Comparison of ENCODE assay signal across 1 cellular context in the genomic region with DNA sequence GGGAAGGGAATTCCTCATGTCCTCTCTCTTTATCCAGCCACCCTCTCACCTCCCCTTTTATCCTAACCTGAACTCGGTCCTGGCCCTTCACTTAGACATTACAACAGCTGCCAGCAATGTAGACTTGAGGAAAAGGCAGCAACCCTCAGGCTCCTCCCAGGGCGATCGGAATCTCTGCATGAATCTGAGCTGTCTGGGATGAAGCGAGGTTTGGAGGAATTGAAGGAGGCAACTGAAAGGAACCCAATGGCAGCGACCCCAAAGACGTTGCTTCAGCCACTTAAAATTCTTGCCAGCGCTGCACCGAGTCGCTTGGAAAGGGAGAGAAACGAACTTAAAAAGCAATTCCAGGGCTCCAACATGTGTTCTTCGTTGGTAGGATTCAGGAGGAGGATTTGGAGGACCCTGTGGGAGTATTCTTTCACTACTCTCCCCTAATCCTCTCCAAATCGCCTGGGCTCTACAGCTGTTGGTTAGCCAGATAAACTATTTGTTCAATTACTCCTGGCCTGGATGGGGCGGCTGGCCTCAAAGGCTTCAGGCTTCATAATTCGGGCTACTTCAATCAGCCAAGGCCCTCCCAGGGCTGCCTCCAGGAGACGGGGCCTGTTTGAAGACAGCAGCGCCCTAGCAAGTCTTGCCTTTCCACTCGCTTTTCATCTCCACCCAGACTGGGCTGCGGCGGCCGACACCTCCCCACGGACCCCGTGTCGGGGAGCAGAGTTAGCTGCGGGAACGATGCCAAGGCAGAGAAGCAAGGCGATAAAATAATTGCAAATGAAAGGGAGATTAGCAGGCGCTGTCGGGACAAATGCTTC.
TF ChIP-seq lines count a peak whose summit lies in the region.

No MANE protein-coding gene starts in this region.

TF ChIP-seq in WTC11, 78 proteins besides CTCF, POLR2A, EP300 and RAD21:
- TF ChIP-seq, protein P1, sequence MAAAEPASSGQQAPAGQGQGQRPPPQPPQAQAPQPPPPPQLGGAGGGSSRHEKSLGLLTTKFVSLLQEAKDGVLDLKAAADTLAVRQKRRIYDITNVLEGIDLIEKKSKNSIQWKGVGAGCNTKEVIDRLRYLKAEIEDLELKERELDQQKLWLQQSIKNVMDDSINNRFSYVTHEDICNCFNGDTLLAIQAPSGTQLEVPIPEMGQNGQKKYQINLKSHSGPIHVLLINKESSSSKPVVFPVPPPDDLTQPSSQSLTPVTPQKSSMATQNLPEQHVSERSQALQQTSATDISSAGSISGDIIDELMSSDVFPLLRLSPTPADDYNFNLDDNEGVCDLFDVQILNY (CRISPR knock-in tag; IDR thresholded peaks at IDR 0.05) = no peak
- TF ChIP-seq JAZF1 (CRISPR knock-in tag; IDR thresholded peaks at IDR 0.05) = no peak
- no peak for TF ChIP-seq SOX15 (CRISPR knock-in tag; IDR thresholded peaks at IDR 0.05)
- TF ChIP-seq, protein P2, sequence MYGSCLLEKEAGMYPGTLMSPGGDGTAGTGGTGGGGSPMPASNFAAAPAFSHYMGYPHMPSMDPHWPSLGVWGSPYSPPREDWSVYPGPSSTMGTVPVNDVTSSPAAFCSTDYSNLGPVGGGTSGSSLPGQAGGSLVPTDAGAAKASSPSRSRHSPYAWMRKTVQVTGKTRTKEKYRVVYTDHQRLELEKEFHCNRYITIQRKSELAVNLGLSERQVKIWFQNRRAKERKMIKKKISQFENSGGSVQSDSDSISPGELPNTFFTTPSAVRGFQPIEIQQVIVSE (CRISPR knock-in tag; IDR thresholded peaks at IDR 0.05; ENCODE audit: borderline replicate concordance) = no peak
- no peak for TF ChIP-seq MYBL2 (CRISPR knock-in tag; IDR thresholded peaks at IDR 0.05)
- TF ChIP-seq KAT7 (CRISPR knock-in tag; IDR thresholded peaks at IDR 0.05; ENCODE audit: borderline replicate concordance) = no peak
- no peak for TF ChIP-seq JUN (CRISPR knock-in tag; IDR thresholded peaks at IDR 0.05)
- TF ChIP-seq CREB1 (CRISPR knock-in tag; IDR thresholded peaks at IDR 0.05) = no peak
